14 cellular contexts compared by ENCODE assay signal in genomic region chr2:112075490-112076260, GRCh38. TPM values are rescaled to one million over a fixed set of nuclear protein-coding genes. Genes with fewer than 3 reads are reported as not detected.
DNase-seq lines count a peak whose midpoint lies in the region; ATAC-seq, FAIRE-seq and TF ChIP-seq lines count a peak whose summit lies in the region.
"Had no signal": no experiment of that assay in that cellular context is flagged by ENCODE, and none has a peak within 500 bp of the region (broad histone marks: within the 10 kb centered on the region; RNA-seq: fewer than 3 reads in every experiment).

No MANE protein-coding gene starts in this region.

- H3K27ac Mint-ChIP-seq in natural killer cell, result no peak overlapping the region
- H3K27ac Mint-ChIP-seq: brain; CD8-positive, alpha-beta T cell had no signal

- intact Hi-C loops in natural killer cell (cut with micrococcal nuclease), result no loop called here

- no peak overlapping the region for H3K4me3 Mint-ChIP-seq in natural killer cell
- H3K4me3 Mint-ChIP-seq: brain; CD8-positive, alpha-beta T cell had no signal

- peak; percentile 12 for FAIRE-seq in GM18507 (lab: Jason Lieb, UNC)

- ATAC-seq in SK-N-SH treated with all-trans-retinoic acid at 6 μM for 48 hours, result peak; percentile 50; the same call in 2 of the 3 replicates
- no peak for ATAC-seq in GM21423 (IDR thresholded peaks at IDR 0.05; ENCODE audit: unreplicated experiment)
- ATAC-seq in natural killer cell, result no peak
- ATAC-seq: CD8-positive, alpha-beta T cell; gastrocnemius medialis had no signal

- H3K27me3 Mint-ChIP-seq in natural killer cell (ENCODE audit: low read depth in 2 of 2), result no peaks in the 10 kb centered on the region
- H3K27me3 Mint-ChIP-seq: brain had no signal

- H3K4me1 Mint-ChIP-seq in natural killer cell, result peaks cover 29 to 33% of the 10 kb centered on the region in 2 donors

- no peaks in the 10 kb centered on the region for H3K9me3 Mint-ChIP-seq in natural killer cell

- peaks cover 32% of the 10 kb centered on the region for H3K36me3 Mint-ChIP-seq in natural killer cell

- TF ChIP-seq CTCF in GM10266 (IDR thresholded peaks at IDR 0.05; ENCODE audit: control insufficient read depth, insufficient read depth, low read depth, missing control alignments) (no peak), natural killer cell (IDR thresholded peaks at IDR 0.05) (no peak)

- DNase-seq in A172 (ENCODE audit: low spot score), result peak; percentile 77
- no peak for DNase-seq in GM18507 (ENCODE audit: extremely low spot score, insufficient read length, low read depth)
- DNase-seq in glomerular visceral epithelial cell (ENCODE audit: extremely low spot score), result peak; percentile 33
- no peak for DNase-seq in GM10266 (ENCODE audit: extremely low spot score)
- DNase-seq in HK-2 (ENCODE audit: unreplicated experiment), result no peak
- DNase-seq in natural killer cell, result no peak
- DNase-seq: activated CD4-positive, alpha-beta T cell treated with anti-CD3 and anti-CD28 coated beads, Interleukin-2, amount 50 U/mL, for 48 hours; CD8-positive, alpha-beta T cell; gastrocnemius medialis; NCI-H2081 treated with DMSO at 0.1 percent for 48 hours; retina had no signal

TF ChIP-seq in SK-N-SH treated with all-trans-retinoic acid at 6 μM for 48 hours, 23 proteins besides CTCF, POLR2A, EP300 and RAD21:
- TF ChIP-seq ISL1 (CRISPR knock-in tag; IDR thresholded peaks at IDR 0.05), result peak; percentile 78
- TF ChIP-seq SNAI2 (CRISPR knock-in tag; IDR thresholded peaks at IDR 0.05), result no peak
- no peak for TF ChIP-seq ZNF565 (CRISPR knock-in tag; conservative IDR thresholded peaks at IDR 0.05; ENCODE audit: low read depth)
- TF ChIP-seq, protein P1, sequence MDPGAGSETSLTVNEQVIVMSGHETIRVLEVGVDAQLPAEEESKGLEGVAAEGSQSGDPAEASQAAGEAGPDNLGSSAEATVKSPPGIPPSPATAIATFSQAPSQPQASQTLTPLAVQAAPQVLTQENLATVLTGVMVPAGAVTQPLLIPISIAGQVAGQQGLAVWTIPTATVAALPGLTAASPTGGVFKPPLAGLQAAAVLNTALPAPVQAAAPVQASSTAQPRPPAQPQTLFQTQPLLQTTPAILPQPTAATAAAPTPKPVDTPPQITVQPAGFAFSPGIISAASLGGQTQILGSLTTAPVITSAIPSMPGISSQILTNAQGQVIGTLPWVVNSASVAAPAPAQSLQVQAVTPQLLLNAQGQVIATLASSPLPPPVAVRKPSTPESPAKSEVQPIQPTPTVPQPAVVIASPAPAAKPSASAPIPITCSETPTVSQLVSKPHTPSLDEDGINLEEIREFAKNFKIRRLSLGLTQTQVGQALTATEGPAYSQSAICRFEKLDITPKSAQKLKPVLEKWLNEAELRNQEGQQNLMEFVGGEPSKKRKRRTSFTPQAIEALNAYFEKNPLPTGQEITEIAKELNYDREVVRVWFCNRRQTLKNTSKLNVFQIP (CRISPR knock-in tag; IDR thresholded peaks at IDR 0.05; ENCODE audit: borderline replicate concordance, low read depth), result no peak
- TF ChIP-seq, protein P2, sequence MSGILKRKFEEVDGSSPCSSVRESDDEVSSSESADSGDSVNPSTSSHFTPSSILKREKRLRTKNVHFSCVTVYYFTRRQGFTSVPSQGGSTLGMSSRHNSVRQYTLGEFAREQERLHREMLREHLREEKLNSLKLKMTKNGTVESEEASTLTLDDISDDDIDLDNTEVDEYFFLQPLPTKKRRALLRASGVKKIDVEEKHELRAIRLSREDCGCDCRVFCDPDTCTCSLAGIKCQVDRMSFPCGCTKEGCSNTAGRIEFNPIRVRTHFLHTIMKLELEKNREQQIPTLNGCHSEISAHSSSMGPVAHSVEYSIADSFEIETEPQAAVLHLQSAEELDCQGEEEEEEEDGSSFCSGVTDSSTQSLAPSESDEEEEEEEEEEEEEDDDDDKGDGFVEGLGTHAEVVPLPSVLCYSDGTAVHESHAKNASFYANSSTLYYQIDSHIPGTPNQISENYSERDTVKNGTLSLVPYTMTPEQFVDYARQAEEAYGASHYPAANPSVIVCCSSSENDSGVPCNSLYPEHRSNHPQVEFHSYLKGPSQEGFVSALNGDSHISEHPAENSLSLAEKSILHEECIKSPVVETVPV (CRISPR knock-in tag; IDR thresholded peaks at IDR 0.05), result no peak

RNA-seq across cellular contexts. Expression of gene TMEM87B, which starts 20.6 kb away (rescaled TPM):
- 26.0 and 41.6 TPM in 2 replicates for total RNA-seq in A172 (2014; rRNA removed; shearing (Covaris generic))
- total RNA-seq in natural killer cell, result 10 to 100 TPM in 2 of 3 donors, 1 to 10 TPM in 1; 9.6 to 15.7 (median 13.6) TPM

Comparison
In these comparisons a context has a peak if more than half of its experiments do, and no peak if none do; other contexts are left out.
1. DNase-seq: peak in A172 (single experiment) and glomerular visceral epithelial cell (single experiment); none in GM18507 (single experiment), GM10266 (single experiment), HK-2 (single experiment) and natural killer cell (single experiment).